8 cellular contexts compared by ENCODE assay signal in genomic region chr19:51837145-51837544, GRCh38. TPM values are rescaled to one million over a fixed set of nuclear protein-coding genes. Genes with fewer than 3 reads are reported as not detected.
"Had no signal": no experiment of that assay in that cellular context is flagged by ENCODE, and none has a peak within 500 bp of the region (broad histone marks: within the 10 kb centered on the region; RNA-seq: fewer than 3 reads in every experiment).

No MANE protein-coding gene starts in this region.

- DNase-seq: IMR-90, KBM-7, KG1 had no signal

- H3K27ac ChIP-seq: HL-60 had no signal

- FAIRE-seq: HTR-8/SVneo had no signal

RNA-seq across cellular contexts. Expression of gene FPR3, which starts 42.2 kb away (rescaled TPM):
- total RNA-seq: HT-29, HT1080, IMR-90 had no signal
- polyA plus RNA-seq: IgD-negative memory B cell, IMR-90 had no signal
